Comparison of ENCODE assay signal across 10 cellular contexts in genomic region chr19:55472463-55472862, GRCh38. TPM values are rescaled to one million over a fixed set of nuclear protein-coding genes. Genes with fewer than 3 reads are reported as not detected.
DNase-seq lines count a peak whose midpoint lies in the region; ATAC-seq lines count a peak whose summit lies in the region.
"Had no signal": no experiment of that assay in that cellular context is flagged by ENCODE, and none has a peak within 500 bp of the region (broad histone marks: within the 10 kb centered on the region; RNA-seq: fewer than 3 reads in every experiment).

No MANE protein-coding gene starts in this region.

- H2BK12ac ChIP-seq in mesenchymal stem cell (ENCODE audit: low read length in 2 of 2), result no peak overlapping the region

- H3K36me3 ChIP-seq in mesenchymal stem cell (ENCODE audit: control insufficient read depth in 1 of 2, insufficient read depth in 2 of 2, low read depth in 1 of 2, low read length in 2 of 2), result no peaks in the 10 kb centered on the region
- H3K36me3 ChIP-seq: colonic mucosa, WERI-Rb-1 had no signal

- no peaks in the 10 kb centered on the region for H3K9me3 ChIP-seq in mesenchymal stem cell (ENCODE audit: control insufficient read depth, low read length)
- H3K9me3 ChIP-seq: colonic mucosa had no signal

- H3K27me3 ChIP-seq in mesenchymal stem cell (ENCODE audit: control insufficient read depth in 1 of 2, insufficient read depth in 1 of 2, low read length in 2 of 2), result no peaks in the 10 kb centered on the region
- H3K27me3 ChIP-seq: colonic mucosa had no signal

- H4K8ac ChIP-seq in mesenchymal stem cell (ENCODE audit: low read length), result no peak overlapping the region

- 84% methylated on average over 8 of the region's 8 CpGs for WGBS in mesenchymal stem cell

- H4K91ac ChIP-seq in mesenchymal stem cell (ENCODE audit: low read length), result no peak overlapping the region

- no peak overlapping the region for H3K14ac ChIP-seq in mesenchymal stem cell (ENCODE audit: low read length in 2 of 2)

- no peak overlapping the region for H2AFZ ChIP-seq in mesenchymal stem cell (ENCODE audit: low read depth, low read length)

- H3K4me3 ChIP-seq in mesenchymal stem cell (ENCODE audit: insufficient read depth in 1 of 2, low read depth in 1 of 2, low read length in 2 of 2), result no peak overlapping the region
- H3K4me3 ChIP-seq: colonic mucosa had no signal

- no peak overlapping the region for H3K4me2 ChIP-seq in mesenchymal stem cell (ENCODE audit: low read length, poor library complexity, severe bottlenecking)

- ATAC-seq in HG03442 (IDR thresholded peaks at IDR 0.05; ENCODE audit: unreplicated experiment), result no peak

- H2BK120ac ChIP-seq in mesenchymal stem cell (ENCODE audit: low read depth, low read length), result no peak overlapping the region

- DNase-seq in GM03348 (ENCODE audit: low spot score), result peak; percentile 56
- peak; percentile 79 for DNase-seq in amniotic epithelial cell (ENCODE audit: low read depth)
- DNase-seq in mesenchymal stem cell, result no peak
- DNase-seq in central memory CD4-positive, alpha-beta T cell, result no peak
- DNase-seq in NOMO-1 treated with DMSO at 0.1 percent for 48 hours (lab: John Stamatoyannopoulos, UW; ENCODE audit: unreplicated experiment), result no peak
- DNase-seq: CD8-positive, alpha-beta memory T cell; colonic mucosa; NCI-H2029 treated with DMSO at 0.1 percent for 48 hours; WERI-Rb-1 had no signal

- no peak overlapping the region for H2AK5ac ChIP-seq in mesenchymal stem cell (ENCODE audit: low read length, severe bottlenecking)

- H3K23ac ChIP-seq in mesenchymal stem cell (ENCODE audit: low read length in 2 of 2), result no peak overlapping the region

- H3K18ac ChIP-seq in mesenchymal stem cell (ENCODE audit: low read depth in 1 of 2, low read length in 2 of 2), result no peak overlapping the region

- peaks cover 44% of the 10 kb centered on the region for H3K4me1 ChIP-seq in mesenchymal stem cell (ENCODE audit: control insufficient read depth, insufficient read depth, low read depth, low read length)
- H3K4me1 ChIP-seq: colonic mucosa had no signal

- no peak overlapping the region for H2BK15ac ChIP-seq in mesenchymal stem cell (ENCODE audit: low read depth, poor library complexity, severe bottlenecking)

- no peak overlapping the region for H2BK5ac ChIP-seq in mesenchymal stem cell (ENCODE audit: low read depth, low read length, poor library complexity, severe bottlenecking)

- no peak overlapping the region for H3K27ac ChIP-seq in mesenchymal stem cell (ENCODE audit: low read length, poor library complexity, severe bottlenecking)
- H3K27ac ChIP-seq: colonic mucosa, WERI-Rb-1 had no signal

- H3K4ac ChIP-seq in mesenchymal stem cell (ENCODE audit: low read depth in 1 of 2, low read length in 2 of 2), result no peak overlapping the region

- H3K9ac ChIP-seq in mesenchymal stem cell (ENCODE audit: low read length), result peak overlapping the region; percentile 71

- no peaks in the 10 kb centered on the region for H3K79me1 ChIP-seq in mesenchymal stem cell (replicated peaks; ENCODE audit: low read length, poor library complexity, severe bottlenecking)

RNA-seq across cellular contexts. Expression of gene ZNF628, which starts 4.0 kb away (rescaled TPM):
- 7.0 TPM for polyA plus RNA-seq in mesenchymal stem cell (2013, experiment 1 of 2)
- polyA plus RNA-seq in mesenchymal stem cell (2013, experiment 2 of 2), result 6.6 TPM

RNA-seq across cellular contexts. Expression of gene C19orf85, which starts 7.9 kb away (rescaled TPM):
- not detected for polyA plus RNA-seq in mesenchymal stem cell (2013, experiment 1 of 2)
- not detected for polyA plus RNA-seq in mesenchymal stem cell (2013, experiment 2 of 2)
- polyA plus RNA-seq: CD8-positive, alpha-beta memory T cell had no signal

RNA-seq across cellular contexts. Expression of gene ISOC2, which starts 11.0 kb away (rescaled TPM):
- polyA plus RNA-seq in mesenchymal stem cell (2013, experiment 1 of 2), result 54.6 TPM
- 52.1 TPM for polyA plus RNA-seq in mesenchymal stem cell (2013, experiment 2 of 2)

RNA-seq across cellular contexts. Expression of gene NAT14, which starts 12.5 kb away (rescaled TPM):
- 106 TPM for polyA plus RNA-seq in mesenchymal stem cell (2013, experiment 1 of 2)
- polyA plus RNA-seq in mesenchymal stem cell (2013, experiment 2 of 2), result 108 TPM

RNA-seq across cellular contexts. Expression of gene SSC5D, which starts 15.8 kb away (rescaled TPM):
- 29.2 TPM for polyA plus RNA-seq in mesenchymal stem cell (2013, experiment 1 of 2)
- 27.1 TPM for polyA plus RNA-seq in mesenchymal stem cell (2013, experiment 2 of 2)
- polyA plus RNA-seq: CD8-positive, alpha-beta memory T cell had no signal

Comparison
In these comparisons a context has a peak if more than half of its experiments do, and no peak if none do; other contexts are left out.
1. DNase-seq: peak in GM03348 (single experiment) and amniotic epithelial cell (single experiment); none in mesenchymal stem cell (single experiment), central memory CD4-positive, alpha-beta T cell (single experiment) and NOMO-1 treated with DMSO at 0.1 percent for 48 hours (single experiment).